18 cellular contexts compared by ENCODE assay signal in genomic region chr7:35736725-35737124, GRCh38. TPM values are rescaled to one million over a fixed set of nuclear protein-coding genes. Genes with fewer than 3 reads are reported as not detected.
DNase-seq lines count a peak whose midpoint lies in the region; ATAC-seq and TF ChIP-seq lines count a peak whose summit lies in the region.
"Had no signal": no experiment of that assay in that cellular context is flagged by ENCODE, and none has a peak within 500 bp of the region (broad histone marks: within the 10 kb centered on the region; RNA-seq: fewer than 3 reads in every experiment).

No MANE protein-coding gene starts in this region.

- no peak overlapping the region for H3K4me2 ChIP-seq in PC-3 (ENCODE audit: low read length)
- H3K4me2 ChIP-seq: GM23338 had no signal

- intact Hi-C loops in PC-3 (cut with micrococcal nuclease), result no loop called here
- intact Hi-C loops in A673 (cut with micrococcal nuclease; ENCODE audit: unreplicated experiment), result no loop called here

- no peak for TF ChIP-seq RAD21 in liver (IDR thresholded peaks at IDR 0.05)

- peak; percentile 91 for ATAC-seq in PC-3
- ATAC-seq in HG02870 (IDR thresholded peaks at IDR 0.05; ENCODE audit: unreplicated experiment), result no peak
- ATAC-seq: activated CD8-positive, alpha-beta T cell treated with anti-CD3 and anti-CD28 coated beads for 36 hours; GM23338 had no signal

- H3K4me1 ChIP-seq in PC-3 (ENCODE audit: insufficient read depth, low read length) (peaks cover 7% of the 10 kb centered on the region), liver (ENCODE audit: control insufficient read depth in 4 of 4, insufficient read depth in 4 of 4, low read length in 3 of 4) (no peaks in the 10 kb centered on the region), A673 (ENCODE audit: insufficient read depth, low read length, poor library complexity, severe bottlenecking) (peaks cover 4% of the 10 kb centered on the region)
- H3K4me1 ChIP-seq: Peyer's patch had no signal

- BruUV-seq in PC-3 (replicated peaks; lab: Mats Ljungman, UMichigan) (no TSS peak), A673 (replicated peaks; lab: Mats Ljungman, UMichigan) (no TSS peak)

- H3K36me3 ChIP-seq in PC-3 (ENCODE audit: low read depth, low read length) (no peaks in the 10 kb centered on the region), liver (ENCODE audit: control insufficient read depth in 4 of 4, insufficient read depth in 3 of 4, low read depth in 1 of 4, low read length in 3 of 4) (no peaks in the 10 kb centered on the region), A673 (ENCODE audit: insufficient read depth, low read length, poor library complexity, severe bottlenecking) (no peaks in the 10 kb centered on the region)
- H3K36me3 ChIP-seq: Peyer's patch, stomach, WERI-Rb-1 had no signal

- POLR2A ChIA-PET in PC-3 (lab: Charles Lee; ENCODE audit: unreplicated experiment), result no interaction called here
- POLR2A ChIA-PET in A673 (lab: Charles Lee; ENCODE audit: low non-redundant PET), result no interaction called here

- no peaks in the 10 kb centered on the region for H3F3A ChIP-seq in PC-3 (ENCODE audit: low read length, unreplicated experiment)

- H2AFZ ChIP-seq in PC-3 (ENCODE audit: low read length), result no peak overlapping the region
- H2AFZ ChIP-seq: GM23338 had no signal

- no peak overlapping the region for H3K27ac ChIP-seq in PC-3 (ENCODE audit: low read length)
- no peak overlapping the region for H3K27ac ChIP-seq in liver (ENCODE audit: low read depth in 1 of 2, low read length in 2 of 2)
- no peak overlapping the region for H3K27ac ChIP-seq in A673 (ENCODE audit: low read depth, low read length, poor library complexity, severe bottlenecking)
- H3K27ac ChIP-seq: Peyer's patch, stomach, WERI-Rb-1 had no signal

- TF ChIP-seq CTCF in PC-3 (conservative IDR thresholded peaks at IDR 0.05; ENCODE audit: low read depth, low read length) (no peak), epithelial cell of proximal tubule (conservative IDR thresholded peaks at IDR 0.05; ENCODE audit: low read depth, low read length) (no peak), liver (IDR thresholded peaks at IDR 0.05; ENCODE audit: low read depth, low read length, missing input control) (no peak), A673 (conservative IDR thresholded peaks at IDR 0.05; ENCODE audit: low read depth, low read length) (no peak)

- H3K27me3 ChIP-seq in PC-3 (ENCODE audit: low read length), result no peaks in the 10 kb centered on the region
- H3K27me3 ChIP-seq in liver (ENCODE audit: control insufficient read depth in 4 of 4, insufficient read depth in 4 of 4, low read length in 3 of 4), result no peaks in the 10 kb centered on the region
- no peaks in the 10 kb centered on the region for H3K27me3 ChIP-seq in A673 (replicated peaks; ENCODE audit: insufficient read depth, low read depth, low read length, poor library complexity)
- H3K27me3 ChIP-seq: Peyer's patch, stomach had no signal

- DNase-seq in EL (peak; percentile 9), PC-3 (peak; percentile 89), epithelial cell of proximal tubule (ENCODE audit: low read depth) (peak; percentile 70), A673 (ENCODE audit: low spot score) (no peak), epidermal melanocyte (ENCODE audit: insufficient read length, low spot score) (no peak)
- DNase-seq in central memory CD4-positive, alpha-beta T cell, result no peak
- DNase-seq: activated CD8-positive, alpha-beta T cell treated with anti-CD3 and anti-CD28 coated beads for 36 hours; activated naive CD8-positive, alpha-beta T cell treated with anti-CD3 and anti-CD28 coated beads, Interleukin-2, amount 10 ng/mL, durations not matched to agents 7 days and 5 days; cerebellar nuclear complex; NCI-H2081; NCI-H69; Peyer's patch; retina; stomach; WERI-Rb-1 had no signal

- no peaks in the 10 kb centered on the region for H3K79me2 ChIP-seq in PC-3 (ENCODE audit: low read length)

- H4K20me1 ChIP-seq in PC-3 (ENCODE audit: low read length), result no peaks in the 10 kb centered on the region

- H3K9me2 ChIP-seq in PC-3 (replicated peaks; ENCODE audit: low read length), result no peaks in the 10 kb centered on the region

- CTCF ChIA-PET in PC-3 (lab: Charles Lee), result no interaction called here
- CTCF ChIA-PET in A673 (lab: Charles Lee), result no interaction called here

- H3K9me3 ChIP-seq in PC-3 (ENCODE audit: low read length), result no peaks in the 10 kb centered on the region
- no peaks in the 10 kb centered on the region for H3K9me3 ChIP-seq in liver (ENCODE audit: control insufficient read depth in 4 of 4, low read length in 3 of 4)
- H3K9me3 ChIP-seq in A673 (ENCODE audit: low read depth, low read length, poor library complexity, severe bottlenecking), result no peaks in the 10 kb centered on the region
- H3K9me3 ChIP-seq: Peyer's patch, stomach had no signal

- 70% methylated on average over 1 of the region's 1 CpG for WGBS in liver

- H3K4me3 ChIP-seq in PC-3 (ENCODE audit: low read length) (no peak overlapping the region), epithelial cell of proximal tubule (ENCODE audit: low read depth, low read length) (no peak overlapping the region), liver (ENCODE audit: low read depth in 1 of 3, low read length in 3 of 3) (no peak overlapping the region), A673 (ENCODE audit: low read depth, low read length, poor library complexity, severe bottlenecking) (no peak overlapping the region)
- H3K4me3 ChIP-seq: GM23338, Peyer's patch, stomach had no signal

- H3K9ac ChIP-seq in PC-3 (ENCODE audit: low read length) (no peak overlapping the region), liver (ENCODE audit: low read depth in 1 of 2, low read length in 2 of 2) (no peak overlapping the region)

TF ChIP-seq in liver, 16 proteins besides CTCF, POLR2A, EP300 and RAD21:
- TF ChIP-seq RXRA (IDR thresholded peaks at IDR 0.05) (peak in 1 of 2 donors; percentile 64), JUND (IDR thresholded peaks at IDR 0.05) (no peak), NR2F2 (IDR thresholded peaks at IDR 0.05) (no peak), HNF4A (conservative IDR thresholded peaks at IDR 0.05) (peak; percentile 55 to 60), SP1 (IDR thresholded peaks at IDR 0.05) (peak; percentile 45)
TF ChIP-seq in liver: peak in this region for 3.

RNA-seq across cellular contexts. Expression of gene HERPUD2, which starts 41.8 kb away (rescaled TPM):
- 11.5 and 11.7 TPM in 2 replicates for total RNA-seq in PC-3 (2014; rRNA removed)
- 24.6 and 25.4 TPM in 2 replicates for total RNA-seq in epithelial cell of proximal tubule
- total RNA-seq in liver, result 10 to 100 TPM; 17.6 to 22.0 TPM
- 1 to 10 TPM; 9.7 to 9.8 TPM for polyA plus RNA-seq in liver
- 23.1 and 23.3 TPM in 2 replicates for total RNA-seq in A673 (2021)

Comparison
In these comparisons a context has a peak if more than half of its experiments do, and no peak if none do; other contexts are left out.
1. DNase-seq: peak in EL (single experiment), PC-3 (single experiment) and epithelial cell of proximal tubule (single experiment); none in A673 (single experiment), central memory CD4-positive, alpha-beta T cell (single experiment) and epidermal melanocyte (single experiment).